In genomic region chr6:53483423-53484353, GRCh38 we compare ENCODE assay signal across 11 cellular contexts.
DNase-seq lines count a peak whose midpoint lies in the region; ATAC-seq, FAIRE-seq and TF ChIP-seq lines count a peak whose summit lies in the region.
"Had no signal": no experiment of that assay in that cellular context is flagged by ENCODE, and none has a peak within 500 bp of the region (broad histone marks: within the 10 kb centered on the region; RNA-seq: fewer than 3 reads in every experiment).

No MANE protein-coding gene starts in this region.

- H3K23ac ChIP-seq in H1 (ENCODE audit: insufficient read length) (no peak overlapping the region), neuronal stem cell (ENCODE audit: low read depth, low read length, poor library complexity) (no peak overlapping the region)

- DNase-seq in GM12865 (ENCODE audit: low read depth): peak; percentile 35
- peak; percentile 55 for DNase-seq in NAMALWA (ENCODE audit: low spot score)
- no peak for DNase-seq in H1 (ENCODE audit: low read depth in 1 of 2, low spot score in 2 of 2)
- DNase-seq in neuronal stem cell (ENCODE audit: low spot score): no peak
- no peak for DNase-seq in NCI-H187 (lab: John Stamatoyannopoulos, UW)

- H2BK20ac ChIP-seq in H1 (ENCODE audit: low read length): no peak overlapping the region

- no peaks in the 10 kb centered on the region for H4K20me1 ChIP-seq in H1 (replicated peaks in 1 of 2; ENCODE audit: control insufficient read depth in 1 of 2, insufficient read depth in 2 of 2, low read length in 2 of 2)

- H3K27me3 ChIP-seq in H1 (replicated peaks in 1 of 4; ENCODE audit: control insufficient read depth in 3 of 4, extremely low read depth in 1 of 4, insufficient read depth in 3 of 4, low read length in 3 of 4) (peaks cover 0 to 1% (median 0%) of the 10 kb centered on the region in 4 experiments; a peak in 1 of 7 replicates), neuronal stem cell (ENCODE audit: control insufficient read depth in 3 of 3, insufficient read depth in 3 of 3, low read depth in 1 of 3, low read length in 3 of 3) (no peaks in the 10 kb centered on the region)
- H3K27me3 ChIP-seq: body of pancreas had no signal

- ATAC-seq in GM19395 (IDR thresholded peaks at IDR 0.05; ENCODE audit: unreplicated experiment): no peak
- no peak for ATAC-seq in HG03457 (IDR thresholded peaks at IDR 0.05; ENCODE audit: unreplicated experiment)
- ATAC-seq in HG02678 (IDR thresholded peaks at IDR 0.05; ENCODE audit: unreplicated experiment): no peak

- no peak overlapping the region for H3K4me3 ChIP-seq in GM12865 (ENCODE audit: low read depth, low read length)
- H3K4me3 ChIP-seq in H1 (ENCODE audit: extremely low read depth in 1 of 4, insufficient read depth in 2 of 4, low read depth in 3 of 4, low read length in 4 of 4): no peak overlapping the region
- H3K4me3 ChIP-seq in neuronal stem cell (ENCODE audit: low read length in 2 of 2): no peak overlapping the region
- H3K4me3 ChIP-seq: body of pancreas, lung had no signal

- H3K18ac ChIP-seq in H1 (ENCODE audit: extremely low read depth, low read length): no peak overlapping the region
- no peak overlapping the region for H3K18ac ChIP-seq in neuronal stem cell (ENCODE audit: low read length)

- H3K4me1 ChIP-seq in H1 (replicated peaks in 1 of 4; ENCODE audit: control insufficient read depth in 3 of 4, insufficient read depth in 4 of 4, low read length in 3 of 4) (no peaks in the 10 kb centered on the region), neuronal stem cell (ENCODE audit: control insufficient read depth in 2 of 2, insufficient read depth in 1 of 2, low read depth in 1 of 2, low read length in 2 of 2) (no peaks in the 10 kb centered on the region)
- H3K4me1 ChIP-seq: body of pancreas had no signal

- no peak overlapping the region for H2BK12ac ChIP-seq in H1 (ENCODE audit: low read depth, low read length)
- no peak overlapping the region for H2BK12ac ChIP-seq in neuronal stem cell (ENCODE audit: low read length)

- H3K9me3 ChIP-seq in H1 (ENCODE audit: insufficient read depth in 2 of 2, low read depth in 1 of 2, low read length in 1 of 2): no peaks in the 10 kb centered on the region
- no peaks in the 10 kb centered on the region for H3K9me3 ChIP-seq in neuronal stem cell (replicated peaks in 1 of 2; ENCODE audit: control insufficient read depth in 2 of 2, insufficient read depth in 1 of 2, low read depth in 1 of 2, low read length in 2 of 2)
- H3K9me3 ChIP-seq: body of pancreas had no signal

- H2BK5ac ChIP-seq in H1 (ENCODE audit: low read depth, low read length) (no peak overlapping the region), neuronal stem cell (ENCODE audit: low read length) (no peak overlapping the region)

- H3K4me2 ChIP-seq in H1 (ENCODE audit: insufficient read depth in 1 of 2, low read depth in 2 of 2, low read length in 2 of 2): no peak overlapping the region
- H3K4me2 ChIP-seq in neuronal stem cell (ENCODE audit: insufficient read depth, low read length, poor library complexity, severe bottlenecking): no peak overlapping the region

- H3K14ac ChIP-seq in H1 (ENCODE audit: insufficient read length): no peak overlapping the region
- no peak overlapping the region for H3K14ac ChIP-seq in neuronal stem cell (ENCODE audit: low read length)

- H3K79me1 ChIP-seq in H1 (ENCODE audit: low read depth, low read length): no peaks in the 10 kb centered on the region
- no peaks in the 10 kb centered on the region for H3K79me1 ChIP-seq in neuronal stem cell (ENCODE audit: low read depth, low read length)

- no peak overlapping the region for H4K8ac ChIP-seq in H1 (ENCODE audit: extremely low read depth, insufficient read depth, low read length)
- no peak overlapping the region for H4K8ac ChIP-seq in neuronal stem cell (ENCODE audit: low read depth, low read length)

- H4K91ac ChIP-seq in H1 (replicated peaks; ENCODE audit: insufficient read length, low read length) (no peak overlapping the region), neuronal stem cell (ENCODE audit: low read depth, low read length, poor library complexity) (no peak overlapping the region)

- H3K36me3 ChIP-seq in H1 (ENCODE audit: control insufficient read depth in 2 of 4, insufficient read depth in 4 of 4, low read length in 3 of 4) (no peaks in the 10 kb centered on the region), neuronal stem cell (replicated peaks in 1 of 2; ENCODE audit: control insufficient read depth in 2 of 2, insufficient read depth in 2 of 2, low read length in 2 of 2) (no peaks in the 10 kb centered on the region)

- H3K79me2 ChIP-seq in H1 (ENCODE audit: control insufficient read depth in 1 of 2, insufficient read depth in 2 of 2, low read length in 2 of 2): no peaks in the 10 kb centered on the region

- no peaks in the 10 kb centered on the region for H3K23me2 ChIP-seq in H1 (ENCODE audit: low read depth, low read length)

- H3K27ac ChIP-seq in H1 (ENCODE audit: low read depth, low read length) (no peak overlapping the region), neuronal stem cell (replicated peaks; ENCODE audit: low read length) (no peak overlapping the region)
- H3K27ac ChIP-seq: body of pancreas, SK-N-MC had no signal

- H2BK120ac ChIP-seq in H1 (replicated peaks; ENCODE audit: low read depth, low read length) (no peak overlapping the region), neuronal stem cell (ENCODE audit: low read depth, low read length) (no peak overlapping the region)

- no peak for TF ChIP-seq EP300 in H1 (IDR thresholded peaks at IDR 0.05; ENCODE audit: borderline replicate concordance in 1 of 2, low read depth in 2 of 2, low read length in 2 of 2)

- 94% methylated on average over 10 of the region's 10 CpGs; no CpG with 5 or more reads in 1 of the 2 experiments for WGBS in H1 (ENCODE audit: extremely low coverage in 1 of 2, insufficient coverage in 1 of 2, insufficient read length in 1 of 2, insufficient replicate concordance in 2 of 2, low coverage in 1 of 2, low lambda C conversion rate in 2 of 2, missing lambda C conversion rate in 1 of 2), 2 experiments
- no CpG with 5 or more reads among the region's 10 CpGs for WGBS in neuronal stem cell (ENCODE audit: extremely low coverage in 2 of 2, insufficient read length in 2 of 2, insufficient replicate concordance in 1 of 2), 2 donors

- H3K4ac ChIP-seq in H1 (replicated peaks; ENCODE audit: insufficient read length, low read depth, low read length) (no peak overlapping the region), neuronal stem cell (ENCODE audit: low read length) (no peak overlapping the region)

- TF ChIP-seq POLR2A in H1 (IDR thresholded peaks at IDR 0.05; ENCODE audit: control extremely low read depth in 1 of 2, low read depth in 2 of 2, low read length in 2 of 2): no peak

- TF ChIP-seq CTCF in GM12865 (IDR thresholded peaks at IDR 0.05; ENCODE audit: insufficient read depth, low read depth, low read length, missing control alignments) (no peak), H1 (IDR thresholded peaks at IDR 0.05; ENCODE audit: control extremely low read depth in 1 of 3, insufficient read depth in 1 of 3, low read depth in 1 of 3, low read length in 3 of 3) (no peak)

- H2BK15ac ChIP-seq in H1 (ENCODE audit: low read length): no peak overlapping the region
- no peak overlapping the region for H2BK15ac ChIP-seq in neuronal stem cell (ENCODE audit: low read length)

- CTCF ChIA-PET in H1 (lab: Charles Lee; ENCODE audit: partially characterized antibody): interaction anchor here (0.6 to 4.6 kb wide), 44 partner anchors 9 to 451 kb away, joined by 3 to 54 read pairs (median 4); no protein-coding TSS in a partner anchor

- FAIRE-seq in H1 (lab: Jason Lieb, UNC): no peak

- no peak overlapping the region for H4K5ac ChIP-seq in H1 (ENCODE audit: insufficient read length, low read depth, low read length)

- POLR2A ChIA-PET in H1 (lab: Charles Lee; ENCODE audit: partially characterized antibody): no interaction called here

- H2AK5ac ChIP-seq in H1 (ENCODE audit: low read depth, low read length): no peak overlapping the region
- no peak overlapping the region for H2AK5ac ChIP-seq in neuronal stem cell (ENCODE audit: low read depth, low read length)

- H2AFZ ChIP-seq in H1 (ENCODE audit: low read length) (0 out of 2 replicates have a peak overlapping the region, but pooled peaks have one; percentile 34), neuronal stem cell (ENCODE audit: low read length) (peak overlapping the region; percentile 37)

- TF ChIP-seq RAD21 in H1 (IDR thresholded peaks at IDR 0.05 in 1 of 2, conservative IDR thresholded peaks at IDR 0.05 in 1 of 2; ENCODE audit: low read depth in 2 of 2, low read length in 2 of 2): no peak

- no peak overlapping the region for H3K56ac ChIP-seq in H1 (replicated peaks; ENCODE audit: insufficient read length, low read depth, low read length)

- H3K9ac ChIP-seq in H1 (replicated peaks in 1 of 4; ENCODE audit: extremely low read depth in 1 of 4, low read depth in 3 of 4, low read length in 3 of 4) (no peak overlapping the region), neuronal stem cell (ENCODE audit: low read depth, low read length, poor library complexity) (no peak overlapping the region)

TF ChIP-seq in H1, 55 proteins besides CTCF, POLR2A, EP300 and RAD21:
- TF ChIP-seq ZNF274 (IDR thresholded peaks at IDR 0.05; ENCODE audit: borderline replicate concordance, extremely low read depth, low read length) (no peak), SUZ12 (IDR thresholded peaks at IDR 0.05; ENCODE audit: low read length) (no peak), SIX5 (IDR thresholded peaks at IDR 0.05; ENCODE audit: low read depth, low read length) (no peak), RXRA (IDR thresholded peaks at IDR 0.05; ENCODE audit: insufficient read depth, low read depth, low read length) (no peak), BCL11A (IDR thresholded peaks at IDR 0.05; ENCODE audit: low read depth in 2 of 2, low read length in 2 of 2) (no peak)

Comparison
In these comparisons a context has a peak if more than half of its experiments do, and no peak if none do; other contexts are left out.
1. DNase-seq: peak in GM12865 (single experiment) and NAMALWA (single experiment); none in H1 (0 of 2), neuronal stem cell (single experiment) and NCI-H187 (0 of 2).